ENCODE assay signal across 18 cellular contexts in the genomic region with DNA sequence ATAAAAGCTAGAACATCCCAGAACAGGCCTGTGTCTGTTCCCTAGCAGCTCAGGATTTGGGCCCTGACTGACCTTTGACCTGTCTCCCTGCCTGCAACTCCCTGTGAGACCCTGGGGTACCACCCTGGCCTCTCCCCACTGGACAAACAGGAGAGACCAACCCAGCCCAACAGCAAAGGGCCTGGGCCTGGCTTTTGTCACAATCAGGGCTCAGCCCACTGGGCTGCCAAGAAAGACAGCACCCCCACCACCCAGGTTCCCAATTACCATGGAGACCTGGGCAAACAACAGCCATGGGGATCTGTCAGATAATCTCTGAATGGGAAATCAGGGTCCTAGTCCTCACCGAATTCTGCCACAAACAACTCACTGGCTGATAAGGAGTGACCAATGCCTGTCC. TPM values are rescaled to one million over a fixed set of nuclear protein-coding genes. Genes with fewer than 3 reads are reported as not detected.
A peak's percentile ranks its signal among the peaks of the same experiment; 100 is the strongest.
DNase-seq lines count a peak whose midpoint lies in the region; ATAC-seq, FAIRE-seq and TF ChIP-seq lines count a peak whose summit lies in the region.
"Had no signal": no experiment of that assay in that cellular context is flagged by ENCODE, and none has a peak within 500 bp of the region (broad histone marks: within the 10 kb centered on the region; RNA-seq: fewer than 3 reads in every experiment).

No MANE protein-coding gene starts in this region.

- no peaks in the 10 kb centered on the region for H3K79me2 ChIP-seq in GM12878 (ENCODE audit: control insufficient read depth, insufficient read depth, low read length)

- CTCF ChIA-PET in GM12878 (lab: Yijun Ruan, JAX) = no interaction called here

- no peak for TF ChIP-seq POLR2A in GM12878 (IDR thresholded peaks at IDR 0.05; ENCODE audit: low read depth, low read length)
- TF ChIP-seq POLR2A in stomach (IDR thresholded peaks at IDR 0.05) = no peak

- TF ChIP-seq CTCF in cardiac muscle cell (IDR thresholded peaks at IDR 0.05; ENCODE audit: low read depth, low read length) (no peak), GM12878 (IDR thresholded peaks at IDR 0.05 in 2 of 3, conservative IDR thresholded peaks at IDR 0.05 in 1 of 3; ENCODE audit: control insufficient read depth in 2 of 3, extremely low read depth in 1 of 3, insufficient read depth in 1 of 3, low read depth in 3 of 3, low read length in 3 of 3) (no peak), stomach (IDR thresholded peaks at IDR 0.05) (no peak)

- H3K4me3 ChIP-seq in cardiac muscle cell (no peak overlapping the region), GM12878 (no peak overlapping the region), stomach (no peak overlapping the region)

- intact Hi-C loops in cardiac septum (cut with DNase I) = no loop called here
- intact Hi-C loops in GM12878 (cut with micrococcal nuclease; ENCODE audit: unreplicated experiment) = no loop called here
- intact Hi-C loops in stomach (cut with DNase I; ENCODE audit: low total_unique reads) = no loop called here

- BruUV-seq in GM12878 (replicated peaks; lab: Mats Ljungman, UMichigan) = no TSS peak

- in situ Hi-C loops in GM12878 (cut with MboI) = no loop called here

- WGBS in GM12878 (ENCODE audit: insufficient coverage, insufficient replicate concordance, low lambda C conversion rate, missing lambda C conversion rate) = 40% methylated on average over 1 of the region's 1 CpG
- 19 to 55% (median 29%) methylated on average over 1 of the region's 1 CpG; no CpG with 5 or more reads in 1 of the 5 donors for WGBS in stomach, 5 donors

- SMC1A ChIA-PET in GM12878 (lab: Charles Lee; ENCODE audit: uncharacterized antibody, unreplicated experiment) = no interaction called here

- H3K27me3 ChIP-seq in cardiac muscle cell (no peaks in the 10 kb centered on the region), GM12878 (replicated peaks in 1 of 2; ENCODE audit: control insufficient read depth in 2 of 2, insufficient read depth in 2 of 2, low read length in 1 of 2) (no peaks in the 10 kb centered on the region), stomach (no peaks in the 10 kb centered on the region)

- H3K9me3 ChIP-seq in cardiac muscle cell (ENCODE audit: low read depth) (no peaks in the 10 kb centered on the region), GM12878 (replicated peaks; ENCODE audit: control insufficient read depth, insufficient read depth, low read length) (no peaks in the 10 kb centered on the region), stomach (no peaks in the 10 kb centered on the region)

- peak overlapping the region; percentile 56 for H3K27ac ChIP-seq in cardiac muscle cell
- H3K27ac ChIP-seq in GM12878 (ENCODE audit: control insufficient read depth, insufficient read depth) = no peak overlapping the region
- peak overlapping the region; percentile 49 to 90 (median 67) for H3K27ac ChIP-seq in stomach

- DNase-seq in cardiac muscle cell (ENCODE audit: low read depth in 1 of 2, low spot score in 1 of 2) (peak in 1 of 2 donors; percentile 41), cardiac septum (ENCODE audit: low spot score) (no peak), GM12878 (ENCODE audit: low read depth, low spot score) (no peak), islet precursor cell (peak; percentile 34), stomach (no peak), KG1 (lab: John Stamatoyannopoulos, UW) (no peak)
- DNase-seq in activated CD4-positive, alpha-beta T cell treated with anti-CD3 and anti-CD28 coated beads for 4 hours = no peak
- no peak for DNase-seq in activated naive CD4-positive, alpha-beta T cell (lab: John Stamatoyannopoulos, UW)
- DNase-seq: CD4-positive, CD25-positive, alpha-beta regulatory T cell; GOT3; NCI-H1105 treated with DMSO at 0.1 percent for 48 hours; NCI-H187; NCI-H446 treated with DMSO at 0.1 percent for 48 hours; NCI-H82; SHP77 treated with DMSO at 0.1 percent for 48 hours had no signal

- TF ChIP-seq EP300 in GM12878 (IDR thresholded peaks at IDR 0.05; ENCODE audit: borderline replicate concordance in 1 of 2, control insufficient read depth in 1 of 2, low read depth in 2 of 2, low read length in 2 of 2) (no peak), stomach (IDR thresholded peaks at IDR 0.05) (no peak)

- FAIRE-seq in GM12878 (lab: Jason Lieb, UNC) = no peak
- FAIRE-seq: A204.1, G401.6, GM12892 had no signal

- POLR2A ChIA-PET in GM12878 (lab: Charles Lee) = interaction anchor here (0.8 to 1.0 kb wide), 2 partner anchors 10 to 16 kb away, joined by 3 read pairs; no protein-coding TSS in a partner anchor

- no peak overlapping the region for H2AFZ ChIP-seq in GM12878 (ENCODE audit: control insufficient read depth, low read depth, low read length)

- H3K4me1 ChIP-seq in cardiac muscle cell (ENCODE audit: low read depth) (peaks cover 13% of the 10 kb centered on the region), GM12878 (ENCODE audit: control insufficient read depth, insufficient read depth, low read length) (no peaks in the 10 kb centered on the region), stomach (peaks cover 21 to 81% (median 48%) of the 10 kb centered on the region in 4 donors)

- H3K9ac ChIP-seq in GM12878 (ENCODE audit: control insufficient read depth, insufficient read depth, low read length) = no peak overlapping the region

- no peak overlapping the region for H3K4me2 ChIP-seq in GM12878 (ENCODE audit: control insufficient read depth, insufficient read depth)

- no peak for ATAC-seq in GM12878

- H3K36me3 ChIP-seq in cardiac muscle cell = no peaks in the 10 kb centered on the region
- no peaks in the 10 kb centered on the region for H3K36me3 ChIP-seq in GM12878 (ENCODE audit: control insufficient read depth in 2 of 2, insufficient read depth in 2 of 2, low read length in 1 of 2)
- H3K36me3 ChIP-seq in stomach = no peaks in the 10 kb centered on the region

- RAD21 ChIA-PET in GM12878 (lab: Charles Lee; ENCODE audit: unreplicated experiment) = no interaction called here

- H4K20me1 ChIP-seq in GM12878 (ENCODE audit: control insufficient read depth, insufficient read depth) = no peaks in the 10 kb centered on the region

- TF ChIP-seq RAD21 in GM12878 (IDR thresholded peaks at IDR 0.05; ENCODE audit: insufficient read depth, low read depth, low read length) = no peak

TF ChIP-seq in GM12878, 131 proteins besides CTCF, POLR2A, EP300 and RAD21:
- TF ChIP-seq NR2F1 (conservative IDR thresholded peaks at IDR 0.05) (0 out of 2 replicates have a peak, but pooled peaks have one; percentile 22), EZH2 (IDR thresholded peaks at IDR 0.05; ENCODE audit: borderline replicate concordance, control insufficient read depth, low read depth, low read length) (no peak), KAT2A (conservative IDR thresholded peaks at IDR 0.05; ENCODE audit: control insufficient read depth, low read depth, low read length) (no peak)
TF ChIP-seq in GM12878: peak in this region for 1.

RNA-seq across cellular contexts. Expression of a gene that starts 11.1 kb away (rescaled TPM):
- 11.4 and 14.2 TPM in 2 replicates for total RNA-seq in cardiac muscle cell
- 5.1 and 6.4 TPM in 2 replicates for polyA plus RNA-seq in cardiac muscle cell
- total RNA-seq in cardiac septum = 1.2 TPM
- total RNA-seq in GM12878 (2013; cell fraction: nucleolus; rRNA removed) = 1.3 and 1.8 TPM in 2 replicates
- total RNA-seq in GM12878 (2014; rRNA removed) = 0.65 and 0.79 TPM in 2 replicates
- total RNA-seq in GM12878 (2014; rRNA removed; fragmentation: Illumina TruSeq; extraction: Trizol) = 0.27 and 0.28 TPM in 2 replicates
- 0.77 and 1.3 TPM in 2 replicates for total RNA-seq in GM12878 (2021)
- 0.75 TPM for polyA plus RNA-seq in GM12878 (2011; ENCODE audit: low read depth)
- 4.5 and 5.8 TPM in 2 replicates for polyA plus RNA-seq in GM12878 (2011; rRNA removed)
- 7.2 and 8.2 TPM in 2 replicates for polyA plus RNA-seq in GM12878 (2011; cell fraction: cytosol; rRNA removed)
- 2.8 and 4.8 TPM in 2 replicates for polyA plus RNA-seq in GM12878 (2011; cell fraction: nucleus; rRNA removed)
- 1.2 and 1.4 TPM in 2 replicates for polyA plus RNA-seq in GM12878 (2012)
- 0.44 and 0.54 TPM in 2 replicates for polyA plus RNA-seq in GM12878 (2014; fragmentation: Illumina TruSeq; extraction: Trizol)
- polyA plus RNA-seq in GM12878 (2014; fragmentation: Nextera tagmentation; extraction: Ambion mirVana) = under 1 TPM; 0.23 to 0.49 TPM
- polyA plus RNA-seq in GM12878 (2014; rRNA removed) = 1.2 TPM in 2 replicates
- under 1 TPM; 0.21 to 0.88 TPM for polyA plus RNA-seq in GM12878 (2016; fragmentation: Nextera tagmentation; extraction: Ambion mirVana)
- 2.9 and 3.6 TPM in 2 replicates for polyA minus RNA-seq in GM12878 (2011; rRNA and poly(A)+ RNA removed)
- 0.94 and 1.6 TPM in 2 replicates for polyA minus RNA-seq in GM12878 (2011; cell fraction: cytosol; rRNA and poly(A)+ RNA removed)
- polyA minus RNA-seq in GM12878 (2011; cell fraction: nucleus; rRNA and poly(A)+ RNA removed) = 1.1 and 1.6 TPM in 2 replicates
- total RNA-seq in stomach = 100 to 1,000 TPM in 2 of 5 donors, 10 to 100 TPM in 3; 27.4 to 190 (median 59.1) TPM
- 10 to 100 TPM; 39.0 to 46.6 (median 43.7) TPM for polyA plus RNA-seq in stomach
- total RNA-seq: CD4-positive, CD25-positive, alpha-beta regulatory T cell had no signal

RNA-seq across cellular contexts. Expression of a gene that starts 28.3 kb away (rescaled TPM):
- 72.7 and 107 TPM in 2 replicates for total RNA-seq in cardiac muscle cell
- 128 and 144 TPM in 2 replicates for polyA plus RNA-seq in cardiac muscle cell
- 41.5 TPM for total RNA-seq in cardiac septum
- 9.4 and 9.6 TPM in 2 replicates for total RNA-seq in GM12878 (2013; cell fraction: nucleolus; rRNA removed)
- 30.9 and 35.8 TPM in 2 replicates for total RNA-seq in GM12878 (2014; rRNA removed)
- total RNA-seq in GM12878 (2014; rRNA removed; fragmentation: Illumina TruSeq; extraction: Trizol) = 26.3 and 27.4 TPM in 2 replicates
- total RNA-seq in GM12878 (2021) = 25.5 and 28.5 TPM in 2 replicates
- polyA plus RNA-seq in GM12878 (2011; ENCODE audit: low read depth) = 17.5 TPM
- polyA plus RNA-seq in GM12878 (2011; rRNA removed) = 51.1 and 56.6 TPM in 2 replicates
- 35.3 and 41.2 TPM in 2 replicates for polyA plus RNA-seq in GM12878 (2011; cell fraction: cytosol; rRNA removed)
- 17.4 and 18.8 TPM in 2 replicates for polyA plus RNA-seq in GM12878 (2011; cell fraction: nucleus; rRNA removed)
- 19.1 and 21.0 TPM in 2 replicates for polyA plus RNA-seq in GM12878 (2012)
- polyA plus RNA-seq in GM12878 (2014; fragmentation: Illumina TruSeq; extraction: Trizol) = 33.6 and 35.5 TPM in 2 replicates
- 10 to 100 TPM; 12.5 to 20.5 TPM for polyA plus RNA-seq in GM12878 (2014; fragmentation: Nextera tagmentation; extraction: Ambion mirVana)
- polyA plus RNA-seq in GM12878 (2014; rRNA removed) = 21.7 and 23.9 TPM in 2 replicates
- polyA plus RNA-seq in GM12878 (2016; fragmentation: Nextera tagmentation; extraction: Ambion mirVana) = 10 to 100 TPM; 44.2 to 50.9 TPM
- 24.3 and 31.6 TPM in 2 replicates for polyA minus RNA-seq in GM12878 (2011; rRNA and poly(A)+ RNA removed)
- 12.7 and 22.0 TPM in 2 replicates for polyA minus RNA-seq in GM12878 (2011; cell fraction: cytosol; rRNA and poly(A)+ RNA removed)
- polyA minus RNA-seq in GM12878 (2011; cell fraction: nucleus; rRNA and poly(A)+ RNA removed) = 5.2 and 6.2 TPM in 2 replicates
- total RNA-seq in stomach = 10 to 100 TPM; 15.6 to 61.6 (median 46.7) TPM
- 10 to 100 TPM; 24.0 to 46.6 (median 39.8) TPM for polyA plus RNA-seq in stomach
